9 cellular contexts compared by ENCODE assay signal in the genomic region with DNA sequence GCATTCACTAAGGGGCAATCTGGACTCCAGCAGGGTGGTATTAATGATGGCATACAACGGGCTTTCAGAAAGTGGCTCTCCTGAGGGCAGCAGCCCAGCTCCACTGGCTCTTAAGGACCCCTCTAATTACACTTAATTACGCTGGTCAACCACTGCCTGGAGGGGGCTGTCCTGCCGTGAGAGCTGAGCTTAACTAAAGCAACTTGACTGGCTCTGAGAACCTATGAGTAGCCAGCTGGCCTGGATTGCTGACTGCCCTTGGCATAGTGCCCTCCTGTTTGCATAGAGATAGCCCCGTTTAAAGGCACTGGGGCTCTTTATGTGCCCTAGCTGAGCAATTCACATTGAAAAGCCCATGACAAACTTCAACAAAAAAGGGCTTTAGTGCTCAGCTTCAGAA. TPM values are rescaled to one million over a fixed set of nuclear protein-coding genes. Genes with fewer than 3 reads are reported as not detected.
DNase-seq lines count a peak whose midpoint lies in the region; ATAC-seq, FAIRE-seq and TF ChIP-seq lines count a peak whose summit lies in the region.
"Had no signal": no experiment of that assay in that cellular context is flagged by ENCODE, and none has a peak within 500 bp of the region (broad histone marks: within the 10 kb centered on the region; RNA-seq: fewer than 3 reads in every experiment).

No MANE protein-coding gene starts in this region.

- H3K9me3 Mint-ChIP-seq in osteocyte (ENCODE audit: unreplicated experiment), result no peaks in the 10 kb centered on the region
- H3K9me3 Mint-ChIP-seq: activated naive CD4-positive, alpha-beta T cell treated with anti-CD3 and anti-CD28 coated beads, Interleukin-2, amount 50 U/mL, for 72 hours had no signal

- H3K4me1 ChIP-seq in right cardiac atrium (ENCODE audit: control insufficient read depth, insufficient read depth, low read length) (peaks cover 5% of the 10 kb centered on the region), skeletal muscle tissue (ENCODE audit: control insufficient read depth in 3 of 3, insufficient read depth in 3 of 3, low read length in 3 of 3) (peaks cover 32 to 38% (median 37%) of the 10 kb centered on the region in 3 donors)

- no peaks in the 10 kb centered on the region for H3K36me3 ChIP-seq in WERI-Rb-1
- H3K36me3 ChIP-seq in skeletal muscle tissue (ENCODE audit: control insufficient read depth in 3 of 3, insufficient read depth in 3 of 3, low read length in 3 of 3), result no peaks in the 10 kb centered on the region

- no peak overlapping the region for H3K4me3 ChIP-seq in WERI-Rb-1 (ENCODE audit: low read depth, low read length)
- no peak overlapping the region for H3K4me3 ChIP-seq in right cardiac atrium (ENCODE audit: low read length)
- H3K4me3 ChIP-seq in skeletal muscle tissue (ENCODE audit: low read length in 3 of 3), result peak overlapping the region in 2 of 3 donors; percentile 18 to 41

- H3K27me3 ChIP-seq in WERI-Rb-1 (ENCODE audit: insufficient read depth, low read depth, severe bottlenecking) (peaks cover 21% of the 10 kb centered on the region), right cardiac atrium (ENCODE audit: control insufficient read depth, insufficient read depth) (no peaks in the 10 kb centered on the region), skeletal muscle tissue (ENCODE audit: control insufficient read depth in 3 of 3, insufficient read depth in 3 of 3, low read length in 3 of 3) (peaks cover 13 to 20% (median 14%) of the 10 kb centered on the region in 3 donors)

- H3K9me3 ChIP-seq in WERI-Rb-1 (ENCODE audit: severe bottlenecking) (no peaks in the 10 kb centered on the region), right cardiac atrium (ENCODE audit: control insufficient read depth, low read length) (no peaks in the 10 kb centered on the region), skeletal muscle tissue (ENCODE audit: control insufficient read depth in 3 of 3, low read length in 3 of 3) (no peaks in the 10 kb centered on the region)

- TF ChIP-seq CTCF in WERI-Rb-1 (IDR thresholded peaks at IDR 0.05; ENCODE audit: low read depth, low read length) (no peak), osteocyte (IDR thresholded peaks at IDR 0.05) (no peak)

- peaks cover 65% of the 10 kb centered on the region for H3K27me3 Mint-ChIP-seq in osteocyte (ENCODE audit: unreplicated experiment)

- peak; percentile 49 to 65 for ATAC-seq in right cardiac atrium
- ATAC-seq: activated naive CD4-positive, alpha-beta T cell treated with anti-CD3 and anti-CD28 coated beads, Interleukin-2, amount 50 U/mL, for 72 hours had no signal

- H3K27ac ChIP-seq in WERI-Rb-1 (no peak overlapping the region), right cardiac atrium (ENCODE audit: low read length) (no peak overlapping the region), skeletal muscle tissue (ENCODE audit: low read depth, low read length) (no peak overlapping the region)

- intact Hi-C loops in right cardiac atrium (cut with DNase I), result loop anchor here in 1 of 4 donors (10.0 kb wide), 1 partner anchor 289 kb away; no protein-coding TSS in a partner anchor

- DNase-seq in NCI-H1105 treated with DMSO at 0.1 percent for 48 hours (lab: John Stamatoyannopoulos, UW), result peak; percentile 43
- peak; percentile 45 for DNase-seq in WERI-Rb-1
- peak; percentile 50 to 68 (median 67) for DNase-seq in right cardiac atrium
- DNase-seq in osteocyte (ENCODE audit: extremely low spot score, unreplicated experiment), result no peak
- DNase-seq in NCI-H1694 (lab: John Stamatoyannopoulos, UW), result no peak
- no peak for DNase-seq in HTR-8/SVneo (ENCODE audit: insufficient read length, low spot score)
- DNase-seq: NK-92 treated with Interleukin-12 subunit alpha and Interleukin-12 subunit beta, amount 100 ng/mL, for 24 hours had no signal

- H3K4me1 Mint-ChIP-seq in osteocyte (ENCODE audit: unreplicated experiment), result peaks cover 18% of the 10 kb centered on the region

- no peak overlapping the region for H3K4me3 Mint-ChIP-seq in osteocyte (ENCODE audit: unreplicated experiment)

- H3K27ac Mint-ChIP-seq in osteocyte (ENCODE audit: unreplicated experiment), result no peak overlapping the region
- H3K27ac Mint-ChIP-seq: activated naive CD4-positive, alpha-beta T cell treated with anti-CD3 and anti-CD28 coated beads, Interleukin-2, amount 50 U/mL, for 72 hours had no signal

- H3K36me3 Mint-ChIP-seq in osteocyte (ENCODE audit: unreplicated experiment), result no peaks in the 10 kb centered on the region

- peak overlapping the region in 1 of 3 donors; percentile 50 for H3K9ac ChIP-seq in skeletal muscle tissue (ENCODE audit: low read depth in 1 of 3, low read length in 3 of 3)

- 41% methylated on average over 4 of the region's 4 CpGs for WGBS in right cardiac atrium

- FAIRE-seq in HTR-8/SVneo (lab: Jason Lieb, UNC), result no peak

RNA-seq across cellular contexts. Expression of a gene that starts 3.8 kb away (rescaled TPM):
- 1 to 10 TPM in 1 of 4 donors, under 1 TPM in 3; 0.03 to 2.1 (median 0.19) TPM for total RNA-seq in right cardiac atrium
- polyA plus RNA-seq in right cardiac atrium, result 0.07 TPM
- total RNA-seq in skeletal muscle tissue, result 2.6 TPM
- not detected in 2 replicates for total RNA-seq in osteocyte

Comparison
In these comparisons a context has a peak if more than half of its experiments do, and no peak if none do; other contexts are left out.
1. DNase-seq: peak in NCI-H1105 treated with DMSO at 0.1 percent for 48 hours (single experiment), WERI-Rb-1 (single experiment) and right cardiac atrium (3 of 3); none in osteocyte (single experiment), NCI-H1694 (single experiment) and HTR-8/SVneo (single experiment).
2. H3K4me3 ChIP-seq: peak in skeletal muscle tissue (2 of 3); none in WERI-Rb-1 (single experiment) and right cardiac atrium (single experiment).